Comparison of ENCODE assay signal across 2 cellular contexts in genomic region chr6:100447900-100448700, GRCh38.
TF ChIP-seq lines count a peak whose summit lies in the region.

No MANE protein-coding gene starts in this region.

TF ChIP-seq in H1, 55 proteins besides CTCF, POLR2A, EP300 and RAD21:
- no peak for TF ChIP-seq CHD2 (IDR thresholded peaks at IDR 0.05; ENCODE audit: low read length)
- peak; percentile 87 for TF ChIP-seq EZH2 (IDR thresholded peaks at IDR 0.05; ENCODE audit: low read depth, low read length, severe bottlenecking)
- TF ChIP-seq SIN3A (conservative IDR thresholded peaks at IDR 0.05 in 1 of 2, IDR thresholded peaks at IDR 0.05 in 1 of 2; ENCODE audit: low read depth in 1 of 2, low read length in 2 of 2) = peak; percentile 35 to 61; a peak in 1 of 4 replicates
- TF ChIP-seq E2F6 (IDR thresholded peaks at IDR 0.05) = 0 out of 2 replicates have a peak, but pooled peaks have one; percentile 22
- TF ChIP-seq RNF2 (IDR thresholded peaks at IDR 0.05; ENCODE audit: borderline replicate concordance, low read depth, low read length, missing control alignments, poor library complexity, severe bottlenecking) = peak; percentile 70
- TF ChIP-seq CBX8 (IDR thresholded peaks at IDR 0.05; ENCODE audit: borderline replicate concordance, low read depth, low read length) = 0 out of 2 replicates have a peak, but pooled peaks have one; percentile 64
- TF ChIP-seq ATF3 (IDR thresholded peaks at IDR 0.05; ENCODE audit: insufficient read depth, low read depth, low read length) = no peak
- TF ChIP-seq KDM4A (IDR thresholded peaks at IDR 0.05; ENCODE audit: low read depth, low read length, severe bottlenecking) = peak; percentile 88
- TF ChIP-seq CREB1 (IDR thresholded peaks at IDR 0.05) = peak; percentile 94
- no peak for TF ChIP-seq JUN (IDR thresholded peaks at IDR 0.05; ENCODE audit: low read depth, low read length)
- peak; percentile 85 for TF ChIP-seq MAX (IDR thresholded peaks at IDR 0.05)
- TF ChIP-seq SUZ12 (IDR thresholded peaks at IDR 0.05; ENCODE audit: low read length) = peak; percentile 75
- no peak for TF ChIP-seq POU5F1 (IDR thresholded peaks at IDR 0.05; ENCODE audit: low read depth, low read length)
- TF ChIP-seq SRF (IDR thresholded peaks at IDR 0.05; ENCODE audit: low read depth, low read length) = 0 out of 2 replicates have a peak, but pooled peaks have one; percentile 36
- no peak for TF ChIP-seq HDAC2 (IDR thresholded peaks at IDR 0.05; ENCODE audit: borderline replicate concordance in 1 of 2, low read depth in 2 of 2, low read length in 2 of 2)
- TF ChIP-seq CBX5 (IDR thresholded peaks at IDR 0.05; ENCODE audit: low read depth, low read length) = no peak
- peak; percentile 23 for TF ChIP-seq CTBP2 (IDR thresholded peaks at IDR 0.05; ENCODE audit: borderline replicate concordance, insufficient read depth, insufficient read length, low read length)
- TF ChIP-seq HDAC6 (IDR thresholded peaks at IDR 0.05; ENCODE audit: low read depth, low read length) = no peak
- no peak for TF ChIP-seq RXRA (IDR thresholded peaks at IDR 0.05; ENCODE audit: insufficient read depth, low read depth, low read length)
- no peak for TF ChIP-seq MAFK (IDR thresholded peaks at IDR 0.05; ENCODE audit: low read depth, low read length)

TF ChIP-seq in neural cell, 6 proteins besides CTCF, POLR2A, EP300 and RAD21:
- TF ChIP-seq TAF1 (IDR thresholded peaks at IDR 0.05; ENCODE audit: low read depth) = no peak
- TF ChIP-seq EZH2 (IDR thresholded peaks at IDR 0.05; ENCODE audit: borderline replicate concordance, insufficient read depth, low read length, poor library complexity, severe bottlenecking) = peak; percentile 43
- no peak for TF ChIP-seq REST (IDR thresholded peaks at IDR 0.05; ENCODE audit: borderline replicate concordance)
- no peak for TF ChIP-seq SMC3 (conservative IDR thresholded peaks at IDR 0.05; ENCODE audit: poor library complexity)
TF ChIP-seq in neural cell: peak in this region for 1.
